ENCODE assay signal across 1 cellular context in genomic region chr17:7688808-7689316, GRCh38.
TF ChIP-seq lines count a peak whose summit lies in the region.

No MANE protein-coding gene starts in this region.

TF ChIP-seq in liver, 16 proteins besides CTCF, POLR2A, EP300 and RAD21 (continued from another document):
- TF ChIP-seq REST (IDR thresholded peaks at IDR 0.05) (no peak), FOXA2 (IDR thresholded peaks at IDR 0.05) (no peak), HNF4G (IDR thresholded peaks at IDR 0.05) (no peak), FOXA1 (IDR thresholded peaks at IDR 0.05) (no peak)
TF ChIP-seq in liver: peak in this region for 0.
